ENCODE assay signal across 9 cellular contexts in the genomic region with DNA sequence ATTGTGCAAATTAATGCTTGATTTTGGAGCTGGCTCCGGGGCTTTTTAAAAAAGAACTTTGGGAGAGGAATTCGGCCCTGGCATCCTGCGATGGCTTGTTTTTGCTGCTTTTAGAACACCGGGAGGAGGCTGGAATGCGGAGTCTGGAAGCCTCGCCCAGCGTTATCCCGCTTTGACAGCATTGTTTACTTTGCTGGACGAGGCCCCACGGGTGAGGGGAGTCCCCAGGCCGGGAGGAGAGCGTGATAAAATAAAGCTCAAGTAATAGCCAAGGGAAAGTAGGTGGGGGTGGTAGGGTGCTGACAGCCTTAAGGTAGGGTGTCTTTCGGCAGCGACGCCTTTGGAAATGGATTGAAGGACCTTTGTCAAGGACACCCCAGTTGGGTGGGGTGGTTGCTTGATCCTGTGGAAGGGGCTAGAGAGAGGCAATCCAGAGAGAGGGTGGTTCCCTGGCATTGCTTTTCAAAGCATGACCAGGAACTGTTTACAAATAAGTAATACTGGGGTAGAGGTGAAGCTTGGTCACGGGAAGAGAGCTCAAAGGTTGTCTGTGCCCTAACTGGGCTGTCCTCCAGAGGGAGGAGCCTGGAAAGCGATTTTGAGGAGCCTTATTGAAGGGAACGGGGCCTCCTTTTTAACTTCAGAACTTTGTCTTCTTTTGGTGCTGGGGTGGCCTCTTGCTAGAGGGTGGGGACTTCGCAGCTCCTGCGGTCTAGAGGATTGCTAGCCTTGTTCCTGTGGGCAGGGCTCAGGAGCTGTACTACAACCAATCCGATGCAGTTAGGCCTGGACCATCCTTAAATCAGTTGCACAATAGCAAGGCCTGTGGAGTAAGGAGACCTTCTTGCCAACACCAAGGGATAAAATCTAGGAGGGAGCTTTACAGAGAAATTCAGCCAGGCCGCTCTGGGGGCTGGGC. TPM values are rescaled to one million over a fixed set of nuclear protein-coding genes. Genes with fewer than 3 reads are reported as not detected.
DNase-seq lines count a peak whose midpoint lies in the region; ATAC-seq, FAIRE-seq and TF ChIP-seq lines count a peak whose summit lies in the region.
"Had no signal": no experiment of that assay in that cellular context is flagged by ENCODE, and none has a peak within 500 bp of the region (broad histone marks: within the 10 kb centered on the region; RNA-seq: fewer than 3 reads in every experiment).

No MANE protein-coding gene starts in this region.

- DNase-seq in EH (ENCODE audit: low read depth): peak; percentile 97
- peak; percentile 62 for DNase-seq in amniotic stem cell (lab: John Stamatoyannopoulos, UW)
- DNase-seq in heart left ventricle: peak; percentile 79 to 88 (median 86)
- peak; percentile 64 to 73 (median 70) for DNase-seq in pancreas
- no peak for DNase-seq in NCI-H2107 (lab: John Stamatoyannopoulos, UW)

- ATAC-seq in heart left ventricle (peak; percentile 87 to 92 (median 90)), pancreas (peak; percentile 54 to 70 (median 60)), GM19328 (IDR thresholded peaks at IDR 0.05; ENCODE audit: unreplicated experiment) (no peak)

- TF ChIP-seq CTCF in HEK293 (tag by site-specific recombination; IDR thresholded peaks at IDR 0.05) (no peak), heart left ventricle (IDR thresholded peaks at IDR 0.05) (no peak), pancreas (IDR thresholded peaks at IDR 0.05) (no peak)

- H3K9me3 ChIP-seq in HEK293 (ENCODE audit: control insufficient read depth, insufficient read depth, low read depth, low read length) (no peaks in the 10 kb centered on the region), heart left ventricle (no peaks in the 10 kb centered on the region), pancreas (no peaks in the 10 kb centered on the region)

- peak in 1 of 2 donors; percentile 69 for TF ChIP-seq POLR2A in heart left ventricle (IDR thresholded peaks at IDR 0.05)

- 1 to 2% (median 1%) methylated on average over 22 of the region's 22 CpGs for WGBS in heart left ventricle, 4 donors
- 2% methylated on average over 22 of the region's 22 CpGs for WGBS in pancreas, 2 donors

- CTCF ChIA-PET in HEK293 (lab: Yijun Ruan, JAX): interaction anchor here (0.5 to 2.0 kb wide), 14 partner anchors 13 to 994 kb away, joined by 3 to 6 read pairs (median 4); a partner anchor contains a TSS

- no peak for FAIRE-seq in pancreas (lab: Jason Lieb, UNC)

- H3K4me3 ChIP-seq in HEK293 (ENCODE audit: low read depth, low read length) (peak overlapping the region; percentile 76), heart left ventricle (peak overlapping the region; percentile 61 to 99 (median 89)), pancreas (peak overlapping the region; percentile 55 to 97 (median 88))

- POLR2A ChIA-PET in HEK293 (lab: Yijun Ruan, JAX): interaction anchor here (0.6 to 4.0 kb wide), 13 partner anchors 13 to 259 kb away, joined by 3 to 20 read pairs (median 6); a partner anchor contains a TSS

- H3K36me3 ChIP-seq in HEK293 (ENCODE audit: control insufficient read depth in 2 of 2, insufficient read depth in 1 of 2, low read length in 2 of 2): peaks cover 0 to 5% of the 10 kb centered on the region in 2 experiments; a peak in 1 of 3 replicates
- peaks cover 0 to 4% (median 0%) of the 10 kb centered on the region in 9 donors for H3K36me3 ChIP-seq in heart left ventricle
- no peaks in the 10 kb centered on the region for H3K36me3 ChIP-seq in pancreas

- H3K27me3 ChIP-seq in heart left ventricle (no peaks in the 10 kb centered on the region), pancreas (no peaks in the 10 kb centered on the region)

- peak overlapping the region; percentile 66 for H3K27ac ChIP-seq in HEK293 (ENCODE audit: extremely low read depth, low read depth, low read length)
- H3K27ac ChIP-seq in heart left ventricle: peak overlapping the region; percentile 92 to 100 (median 98)
- peak overlapping the region; percentile 97 to 99 (median 98) for H3K27ac ChIP-seq in pancreas

- H3K4me1 ChIP-seq in HEK293 (ENCODE audit: control insufficient read depth, insufficient read depth, low read length): peaks cover 6% of the 10 kb centered on the region; the same call in 1 of the 2 replicates
- peaks cover 9 to 52% (median 36%) of the 10 kb centered on the region in 12 donors for H3K4me1 ChIP-seq in heart left ventricle
- H3K4me1 ChIP-seq in pancreas: peaks cover 12 to 16% (median 12%) of the 10 kb centered on the region in 3 donors

- intact Hi-C loops in heart left ventricle (cut with DNase I): loop anchor here in 2 of 10 donors (1.0 to 2.0 kb wide), 2 partner anchors 23 to 54 kb away; a partner anchor contains a TSS
- intact Hi-C loops in pancreas (cut with DNase I): no loop called here

TF ChIP-seq in HEK293, 187 proteins besides CTCF, POLR2A, EP300 and RAD21 (continues in another document):
- TF ChIP-seq ZNF335 (tag by site-specific recombination; conservative IDR thresholded peaks at IDR 0.05) (peak; percentile 67), KLF1 (tag by site-specific recombination; IDR thresholded peaks at IDR 0.05) (peak; percentile 56), IKZF3 (tag by site-specific recombination; IDR thresholded peaks at IDR 0.05) (peak; percentile 51), ZNF404 (tag by site-specific recombination; IDR thresholded peaks at IDR 0.05) (no peak), SP7 (tag by site-specific recombination; IDR thresholded peaks at IDR 0.05) (peak; percentile 34; the same call in 1 of the 2 replicates), ZNF48 (tag by site-specific recombination; IDR thresholded peaks at IDR 0.05) (no peak)
- TF ChIP-seq, protein P1, sequence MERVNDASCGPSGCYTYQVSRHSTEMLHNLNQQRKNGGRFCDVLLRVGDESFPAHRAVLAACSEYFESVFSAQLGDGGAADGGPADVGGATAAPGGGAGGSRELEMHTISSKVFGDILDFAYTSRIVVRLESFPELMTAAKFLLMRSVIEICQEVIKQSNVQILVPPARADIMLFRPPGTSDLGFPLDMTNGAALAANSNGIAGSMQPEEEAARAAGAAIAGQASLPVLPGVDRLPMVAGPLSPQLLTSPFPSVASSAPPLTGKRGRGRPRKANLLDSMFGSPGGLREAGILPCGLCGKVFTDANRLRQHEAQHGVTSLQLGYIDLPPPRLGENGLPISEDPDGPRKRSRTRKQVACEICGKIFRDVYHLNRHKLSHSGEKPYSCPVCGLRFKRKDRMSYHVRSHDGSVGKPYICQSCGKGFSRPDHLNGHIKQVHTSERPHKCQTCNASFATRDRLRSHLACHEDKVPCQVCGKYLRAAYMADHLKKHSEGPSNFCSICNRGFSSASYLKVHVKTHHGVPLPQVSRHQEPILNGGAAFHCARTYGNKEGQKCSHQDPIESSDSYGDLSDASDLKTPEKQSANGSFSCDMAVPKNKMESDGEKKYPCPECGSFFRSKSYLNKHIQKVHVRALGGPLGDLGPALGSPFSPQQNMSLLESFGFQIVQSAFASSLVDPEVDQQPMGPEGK (tag by site-specific recombination; IDR thresholded peaks at IDR 0.05): peak; percentile 63

TF ChIP-seq in PFSK-1, 5 proteins besides CTCF, POLR2A, EP300 and RAD21:
- TF ChIP-seq SIN3A (IDR thresholded peaks at IDR 0.05; ENCODE audit: borderline replicate concordance, insufficient read depth, low read length) (peak; percentile 21; the same call in 1 of the 2 replicates), TAF1 (IDR thresholded peaks at IDR 0.05; ENCODE audit: borderline replicate concordance, insufficient read depth, low read length) (no peak), FOXP2 (optimal IDR thresholded peaks at IDR 0.05; ENCODE audit: borderline replicate concordance, extremely low read depth, extremely low read length, insufficient read depth) (no peak), POLR2AphosphoS5 (IDR thresholded peaks at IDR 0.05; ENCODE audit: low read depth, low read length) (no peak; the same call in 1 of the 2 replicates)
- TF ChIP-seq, protein P2, sequence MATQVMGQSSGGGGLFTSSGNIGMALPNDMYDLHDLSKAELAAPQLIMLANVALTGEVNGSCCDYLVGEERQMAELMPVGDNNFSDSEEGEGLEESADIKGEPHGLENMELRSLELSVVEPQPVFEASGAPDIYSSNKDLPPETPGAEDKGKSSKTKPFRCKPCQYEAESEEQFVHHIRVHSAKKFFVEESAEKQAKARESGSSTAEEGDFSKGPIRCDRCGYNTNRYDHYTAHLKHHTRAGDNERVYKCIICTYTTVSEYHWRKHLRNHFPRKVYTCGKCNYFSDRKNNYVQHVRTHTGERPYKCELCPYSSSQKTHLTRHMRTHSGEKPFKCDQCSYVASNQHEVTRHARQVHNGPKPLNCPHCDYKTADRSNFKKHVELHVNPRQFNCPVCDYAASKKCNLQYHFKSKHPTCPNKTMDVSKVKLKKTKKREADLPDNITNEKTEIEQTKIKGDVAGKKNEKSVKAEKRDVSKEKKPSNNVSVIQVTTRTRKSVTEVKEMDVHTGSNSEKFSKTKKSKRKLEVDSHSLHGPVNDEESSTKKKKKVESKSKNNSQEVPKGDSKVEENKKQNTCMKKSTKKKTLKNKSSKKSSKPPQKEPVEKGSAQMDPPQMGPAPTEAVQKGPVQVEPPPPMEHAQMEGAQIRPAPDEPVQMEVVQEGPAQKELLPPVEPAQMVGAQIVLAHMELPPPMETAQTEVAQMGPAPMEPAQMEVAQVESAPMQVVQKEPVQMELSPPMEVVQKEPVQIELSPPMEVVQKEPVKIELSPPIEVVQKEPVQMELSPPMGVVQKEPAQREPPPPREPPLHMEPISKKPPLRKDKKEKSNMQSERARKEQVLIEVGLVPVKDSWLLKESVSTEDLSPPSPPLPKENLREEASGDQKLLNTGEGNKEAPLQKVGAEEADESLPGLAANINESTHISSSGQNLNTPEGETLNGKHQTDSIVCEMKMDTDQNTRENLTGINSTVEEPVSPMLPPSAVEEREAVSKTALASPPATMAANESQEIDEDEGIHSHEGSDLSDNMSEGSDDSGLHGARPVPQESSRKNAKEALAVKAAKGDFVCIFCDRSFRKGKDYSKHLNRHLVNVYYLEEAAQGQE (IDR thresholded peaks at IDR 0.05; ENCODE audit: insufficient read depth in 1 of 2, low read depth in 2 of 2, low read length in 2 of 2): no peak
TF ChIP-seq in PFSK-1: peak in this region for 1.

RNA-seq across cellular contexts. Expression of a gene that starts 1.2 kb away (rescaled TPM):
- 9.0 TPM for polyA plus RNA-seq in PFSK-1 (2012; ENCODE audit: insufficient read length, low read depth)
- total RNA-seq in heart left ventricle (100 to 1,000 TPM in 1 of 9 donors, 10 to 100 TPM in 8; 78.3 to 150 (median 89.7) TPM), pancreas (10 to 100 TPM; 28.7 to 43.5 (median 35.1) TPM)
- polyA plus RNA-seq in heart left ventricle (10 to 100 TPM; 20.6 to 41.8 TPM), pancreas (10 to 100 TPM; 12.5 to 16.0 TPM)

RNA-seq across cellular contexts. Expression of a gene that starts 22.7 kb away (rescaled TPM):
- polyA plus RNA-seq in PFSK-1 (2012; ENCODE audit: insufficient read length, low read depth): 10.3 TPM
- 10 to 100 TPM; 32.7 to 92.2 (median 60.2) TPM for total RNA-seq in heart left ventricle
- polyA plus RNA-seq in heart left ventricle: 10 to 100 TPM; 24.8 to 28.4 TPM
- total RNA-seq in pancreas: 1 to 10 TPM; 1.3 to 3.7 (median 2.1) TPM
- 1 to 10 TPM; 1.7 to 4.3 TPM for polyA plus RNA-seq in pancreas

RNA-seq across cellular contexts. Expression of a gene that starts 36.3 kb away (rescaled TPM):
- not detected for polyA plus RNA-seq in PFSK-1 (2012; ENCODE audit: insufficient read length, low read depth)
- total RNA-seq in heart left ventricle (under 1 TPM in 2 of 9 donors, not detected in 7; 0.22 to 0.37 TPM), pancreas (not detected)
- polyA plus RNA-seq in heart left ventricle (not detected), pancreas (not detected)
- total RNA-seq: glomerular endothelial cell had no signal

Comparison
In these comparisons a context has a peak if more than half of its experiments do, and no peak if none do; other contexts are left out.
1. RNA of a gene that starts 22.7 kb away (total RNA-seq): 32.7 to 92.2 TPM in heart left ventricle; 1.3 to 3.7 TPM in pancreas; every median in the first group is over 4 times any median in the second.
2. Peak in every context shown above with its lines, with median percentiles within 50 percentile points of each other: H3K27ac ChIP-seq and H3K4me3 ChIP-seq.